ENCODE assay signal across 1 cellular context in the genomic region with DNA sequence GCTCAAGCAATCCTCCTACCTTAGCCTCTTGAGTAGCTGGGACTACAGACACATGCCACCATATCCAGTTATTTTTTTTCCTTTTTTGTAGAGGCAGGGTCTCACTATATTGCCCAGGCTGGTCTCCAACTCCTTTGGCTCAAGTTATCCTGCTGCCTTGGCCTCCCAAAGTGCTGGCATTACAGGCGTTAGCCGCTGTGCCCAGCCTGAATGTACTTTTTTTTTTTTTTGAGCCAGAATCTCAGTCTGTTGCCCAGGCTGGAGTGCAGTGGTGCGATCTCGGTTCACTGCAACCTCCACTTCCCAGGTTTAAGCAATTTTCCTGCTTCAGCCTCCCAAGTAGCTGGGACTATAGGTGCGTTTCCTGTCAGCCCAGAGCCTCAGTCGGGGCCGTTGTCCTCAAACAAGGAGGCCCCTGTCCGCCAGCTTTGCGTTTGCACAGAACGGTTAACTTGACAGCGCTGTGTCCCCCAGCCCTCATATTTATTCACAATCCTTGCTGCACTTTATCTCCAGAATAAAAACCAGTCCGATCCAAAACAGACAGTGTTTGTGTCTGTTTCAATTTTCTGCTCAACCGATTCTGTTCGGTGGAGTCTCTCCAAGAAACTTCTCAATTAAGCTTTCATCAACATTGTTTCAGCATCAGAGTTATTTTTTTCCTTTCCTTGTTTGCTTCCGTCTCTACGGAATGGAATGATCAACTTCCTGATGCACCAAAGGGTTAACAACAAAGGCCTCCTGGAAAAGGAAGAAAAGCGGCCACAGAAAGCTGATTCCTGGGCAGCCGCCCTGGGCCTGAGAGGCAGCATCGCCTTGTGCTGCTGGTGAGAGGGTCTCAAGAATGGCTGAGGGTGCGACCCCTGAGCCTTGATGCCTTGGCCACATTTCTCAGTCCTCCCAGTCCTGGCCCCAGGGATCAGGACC.
TF ChIP-seq lines count a peak whose summit lies in the region.

No MANE protein-coding gene starts in this region.

TF ChIP-seq in HepG2, 621 proteins besides CTCF, POLR2A, EP300 and RAD21 (continued from another document):
- TF ChIP-seq PHF5A (CRISPR knock-in tag; IDR thresholded peaks at IDR 0.05; ENCODE audit: low read depth, unreplicated experiment) (no peak), ZNF563 (CRISPR knock-in tag; IDR thresholded peaks at IDR 0.05) (no peak), MIXL1 (CRISPR knock-in tag; IDR thresholded peaks at IDR 0.05) (no peak), ZNF776 (CRISPR knock-in tag; IDR thresholded peaks at IDR 0.05) (no peak), ZBTB7B (CRISPR knock-in tag; IDR thresholded peaks at IDR 0.05) (peak; percentile 85), ZNF44 (CRISPR knock-in tag; IDR thresholded peaks at IDR 0.05) (no peak; the same call in 1 of the 2 replicates), YEATS2 (CRISPR knock-in tag; IDR thresholded peaks at IDR 0.05; ENCODE audit: borderline replicate concordance) (no peak), JUND (CRISPR knock-in tag; IDR thresholded peaks at IDR 0.05) (no peak), NFE2L1 (CRISPR knock-in tag; IDR thresholded peaks at IDR 0.05; ENCODE audit: borderline replicate concordance) (no peak), CHCHD3 (CRISPR knock-in tag; IDR thresholded peaks at IDR 0.05) (no peak), ZNF891 (CRISPR knock-in tag; IDR thresholded peaks at IDR 0.05) (no peak), ZNF317 (CRISPR knock-in tag; IDR thresholded peaks at IDR 0.05) (no peak), TSC22D2 (CRISPR knock-in tag; IDR thresholded peaks at IDR 0.05; ENCODE audit: borderline replicate concordance) (no peak), ZSCAN31 (CRISPR knock-in tag; IDR thresholded peaks at IDR 0.05; ENCODE audit: low read depth) (no peak), ISL2 (CRISPR knock-in tag; IDR thresholded peaks at IDR 0.05) (no peak), ZNF207 (IDR thresholded peaks at IDR 0.05; ENCODE audit: borderline replicate concordance) (no peak), TEAD3 (CRISPR knock-in tag; optimal IDR thresholded peaks at IDR 0.05; ENCODE audit: borderline replicate concordance) (peak; percentile 9), ZKSCAN8 (CRISPR knock-in tag; IDR thresholded peaks at IDR 0.05; ENCODE audit: borderline replicate concordance) (no peak), ZNF709 (CRISPR knock-in tag; IDR thresholded peaks at IDR 0.05) (no peak), ZFAT (CRISPR knock-in tag; conservative IDR thresholded peaks at IDR 0.05) (no peak), PRPF4 (IDR thresholded peaks at IDR 0.05; ENCODE audit: low read depth, low read length, poor library complexity, severe bottlenecking) (no peak), MAFF (IDR thresholded peaks at IDR 0.05; ENCODE audit: low read depth, low read length) (no peak), HES4 (CRISPR knock-in tag; IDR thresholded peaks at IDR 0.05; ENCODE audit: borderline replicate concordance) (no peak), ZNF138 (CRISPR knock-in tag; IDR thresholded peaks at IDR 0.05; ENCODE audit: low read depth) (no peak), SMC3 (IDR thresholded peaks at IDR 0.05; ENCODE audit: low read length) (no peak), ZNF775 (CRISPR knock-in tag; IDR thresholded peaks at IDR 0.05; ENCODE audit: borderline replicate concordance) (no peak), SP4 (CRISPR knock-in tag; IDR thresholded peaks at IDR 0.05) (no peak), ZNF354B (CRISPR knock-in tag; IDR thresholded peaks at IDR 0.05) (no peak), CBX1 (IDR thresholded peaks at IDR 0.05; ENCODE audit: low read depth) (no peak), ZNF883 (CRISPR knock-in tag; IDR thresholded peaks at IDR 0.05; ENCODE audit: not compliant biosample characterization) (peak; percentile 11), ZNF782 (CRISPR knock-in tag; IDR thresholded peaks at IDR 0.05; ENCODE audit: borderline replicate concordance) (no peak), SMARCC2 (IDR thresholded peaks at IDR 0.05) (no peak)
- TF ChIP-seq, protein P1, sequence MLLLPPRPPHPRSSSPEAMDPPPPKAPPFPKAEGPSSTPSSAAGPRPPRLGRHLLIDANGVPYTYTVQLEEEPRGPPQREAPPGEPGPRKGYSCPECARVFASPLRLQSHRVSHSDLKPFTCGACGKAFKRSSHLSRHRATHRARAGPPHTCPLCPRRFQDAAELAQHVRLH (CRISPR knock-in tag; IDR thresholded peaks at IDR 0.05; ENCODE audit: borderline replicate concordance, low read depth): no peak
- TF ChIP-seq, protein P2, sequence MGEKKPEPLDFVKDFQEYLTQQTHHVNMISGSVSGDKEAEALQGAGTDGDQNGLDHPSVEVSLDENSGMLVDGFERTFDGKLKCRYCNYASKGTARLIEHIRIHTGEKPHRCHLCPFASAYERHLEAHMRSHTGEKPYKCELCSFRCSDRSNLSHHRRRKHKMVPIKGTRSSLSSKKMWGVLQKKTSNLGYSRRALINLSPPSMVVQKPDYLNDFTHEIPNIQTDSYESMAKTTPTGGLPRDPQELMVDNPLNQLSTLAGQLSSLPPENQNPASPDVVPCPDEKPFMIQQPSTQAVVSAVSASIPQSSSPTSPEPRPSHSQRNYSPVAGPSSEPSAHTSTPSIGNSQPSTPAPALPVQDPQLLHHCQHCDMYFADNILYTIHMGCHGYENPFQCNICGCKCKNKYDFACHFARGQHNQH (CRISPR knock-in tag; IDR thresholded peaks at IDR 0.05): no peak
- TF ChIP-seq, protein P3, sequence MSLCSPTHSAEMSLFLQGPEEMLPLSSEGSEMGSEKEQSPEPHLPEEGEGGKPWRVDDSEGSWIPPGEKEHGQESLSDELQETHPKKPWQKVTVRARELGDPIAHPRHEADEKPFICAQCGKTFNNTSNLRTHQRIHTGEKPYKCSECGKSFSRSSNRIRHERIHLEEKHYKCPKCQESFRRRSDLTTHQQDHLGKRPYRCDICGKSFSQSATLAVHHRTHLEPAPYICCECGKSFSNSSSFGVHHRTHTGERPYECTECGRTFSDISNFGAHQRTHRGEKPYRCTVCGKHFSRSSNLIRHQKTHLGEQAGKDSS (CRISPR knock-in tag; IDR thresholded peaks at IDR 0.05; ENCODE audit: borderline replicate concordance, low read depth): no peak
- TF ChIP-seq, protein P4, sequence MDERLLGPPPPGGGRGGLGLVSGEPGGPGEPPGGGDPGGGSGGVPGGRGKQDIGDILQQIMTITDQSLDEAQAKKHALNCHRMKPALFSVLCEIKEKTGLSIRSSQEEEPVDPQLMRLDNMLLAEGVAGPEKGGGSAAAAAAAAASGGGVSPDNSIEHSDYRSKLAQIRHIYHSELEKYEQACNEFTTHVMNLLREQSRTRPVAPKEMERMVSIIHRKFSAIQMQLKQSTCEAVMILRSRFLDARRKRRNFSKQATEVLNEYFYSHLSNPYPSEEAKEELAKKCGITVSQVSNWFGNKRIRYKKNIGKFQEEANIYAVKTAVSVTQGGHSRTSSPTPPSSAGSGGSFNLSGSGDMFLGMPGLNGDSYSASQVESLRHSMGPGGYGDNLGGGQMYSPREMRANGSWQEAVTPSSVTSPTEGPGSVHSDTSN (CRISPR knock-in tag; IDR thresholded peaks at IDR 0.05): no peak
